In the genomic region with DNA sequence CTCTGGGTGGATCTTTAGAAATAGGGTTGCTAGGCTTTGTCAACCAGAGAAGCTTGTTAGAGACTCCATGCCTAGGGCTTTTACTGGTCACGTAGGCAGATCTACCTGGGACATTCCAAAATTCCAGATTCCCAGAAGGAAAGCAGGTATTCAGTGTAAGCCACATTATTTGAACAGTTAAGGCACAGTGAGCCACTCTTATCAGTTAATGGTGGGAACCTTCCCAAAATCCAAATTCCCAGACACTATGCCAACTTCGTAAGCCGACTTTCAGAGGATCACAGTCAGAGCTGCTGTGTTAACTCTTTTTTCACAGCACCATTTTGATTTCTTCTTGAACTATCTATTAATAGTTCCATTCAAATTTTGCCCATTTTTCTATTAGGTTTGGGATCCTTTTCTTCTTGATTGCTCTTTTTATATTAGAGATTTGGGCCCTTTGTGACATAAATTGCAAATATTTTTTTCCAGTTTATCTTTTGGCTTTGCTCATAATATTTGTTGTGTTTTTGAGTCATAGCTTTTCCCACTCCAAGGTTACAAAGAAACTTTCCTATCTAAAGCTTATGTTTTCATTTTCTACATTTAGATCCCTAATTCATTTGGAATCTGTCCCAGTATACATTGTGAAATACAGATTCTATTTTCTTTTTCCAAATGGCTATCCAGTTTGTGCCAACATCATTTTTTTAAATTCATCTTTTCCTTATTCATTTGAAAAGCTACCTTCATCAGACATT, we compare ENCODE assay signal across 17 cellular contexts.
A peak's percentile ranks its signal among the peaks of the same experiment; 100 is the strongest.
DNase-seq lines count a peak whose midpoint lies in the region; FAIRE-seq and TF ChIP-seq lines count a peak whose summit lies in the region.
"Had no signal": no experiment of that assay in that cellular context is flagged by ENCODE, and none has a peak within 500 bp of the region (broad histone marks: within the 10 kb centered on the region; RNA-seq: fewer than 3 reads in every experiment).

No MANE protein-coding gene starts in this region.

- H3K27ac ChIP-seq in astrocyte (ENCODE audit: low read depth, low read length): peak overlapping the region; percentile 60
- H3K27ac ChIP-seq: HL-60 had no signal

- H3K9ac ChIP-seq in astrocyte (ENCODE audit: low read length): peak overlapping the region; percentile 33
- H3K9ac ChIP-seq in skeletal muscle satellite cell (ENCODE audit: low read depth, low read length): peak overlapping the region; percentile 10

- no peaks in the 10 kb centered on the region for H4K20me1 ChIP-seq in astrocyte (ENCODE audit: insufficient read depth, low read length)

- H3K79me2 ChIP-seq in astrocyte (ENCODE audit: insufficient read depth, low read length): peaks cover 1% of the 10 kb centered on the region

- TF ChIP-seq CTCF in astrocyte (IDR thresholded peaks at IDR 0.05; ENCODE audit: insufficient read depth, low read depth, low read length) (no peak), fibroblast of the aortic adventitia (IDR thresholded peaks at IDR 0.05; ENCODE audit: insufficient read depth, low read length) (no peak), GM13977 (IDR thresholded peaks at IDR 0.05; ENCODE audit: extremely low read depth, insufficient read depth, missing control alignments) (no peak)

- no peak overlapping the region for H3K27ac Mint-ChIP-seq in astrocyte (ENCODE audit: unreplicated experiment)
- H3K27ac Mint-ChIP-seq: CD4-positive, alpha-beta T cell had no signal

- peaks cover 2% of the 10 kb centered on the region for H3K4me1 Mint-ChIP-seq in astrocyte (ENCODE audit: low read depth, unreplicated experiment)

- H3K36me3 ChIP-seq in astrocyte (ENCODE audit: insufficient read depth, low read length) (peaks cover 7% of the 10 kb centered on the region), skeletal muscle satellite cell (ENCODE audit: insufficient read depth, low read length) (peaks cover 23% of the 10 kb centered on the region)

- in situ Hi-C loops in GM13977 (cut with MboI; ENCODE audit: low pct_unique_long_range_greater_than_20kb, low sequenced_read_pairs, unreplicated experiment): no loop called here

- H3K4me3 Mint-ChIP-seq in astrocyte (ENCODE audit: unreplicated experiment): no peak overlapping the region
- H3K4me3 Mint-ChIP-seq: CD4-positive, alpha-beta T cell had no signal

- H3K27me3 ChIP-seq in astrocyte (ENCODE audit: insufficient read depth, low read length): no peaks in the 10 kb centered on the region
- no peaks in the 10 kb centered on the region for H3K27me3 ChIP-seq in skeletal muscle satellite cell (ENCODE audit: control insufficient read depth, insufficient read depth, low read length)

- no peaks in the 10 kb centered on the region for H3K27me3 Mint-ChIP-seq in astrocyte (ENCODE audit: low read depth, unreplicated experiment)
- H3K27me3 Mint-ChIP-seq: CD4-positive, alpha-beta T cell had no signal

- H3K4me3 ChIP-seq in astrocyte (ENCODE audit: insufficient read depth, low read depth, low read length) (no peak overlapping the region), fibroblast of the aortic adventitia (ENCODE audit: low read depth, low read length) (no peak overlapping the region), skeletal muscle satellite cell (ENCODE audit: low read length) (no peak overlapping the region)

- H3K36me3 Mint-ChIP-seq in astrocyte (ENCODE audit: low read depth, unreplicated experiment): peaks cover 7% of the 10 kb centered on the region

- H3K4me2 ChIP-seq in astrocyte (ENCODE audit: low read length): peak overlapping the region; percentile 48
- H3K4me2 ChIP-seq in skeletal muscle satellite cell (ENCODE audit: low read length): peak overlapping the region; percentile 30

- peak; percentile 71 for DNase-seq in HCEC 1CT
- DNase-seq in astrocyte (ENCODE audit: low read depth): peak; percentile 65
- DNase-seq in fibroblast of the aortic adventitia (ENCODE audit: low read depth): peak; percentile 95
- no peak for DNase-seq in amygdala (lab: John Stamatoyannopoulos, UW)
- no peak for DNase-seq in NCI-H446 treated with DMSO at 0.1 percent for 48 hours (lab: John Stamatoyannopoulos, UW)
- DNase-seq in GM13977 (ENCODE audit: low spot score): no peak
- DNase-seq: activated gamma-delta T cell treated with Interleukin-2 at 50 U/mL for 16 hours; CD4-positive, alpha-beta T cell; kidney; NCI-H2081 treated with DMSO at 0.1 percent for 48 hours; SHP77; stimulated activated naive CD4-positive, alpha-beta T cell had no signal

- peaks cover 41% of the 10 kb centered on the region for H3K4me1 ChIP-seq in astrocyte (ENCODE audit: insufficient read depth, low read length)
- peaks cover 60% of the 10 kb centered on the region for H3K4me1 ChIP-seq in skeletal muscle satellite cell (ENCODE audit: control insufficient read depth, insufficient read depth, low read length)

- no peaks in the 10 kb centered on the region for H3K9me3 ChIP-seq in astrocyte (ENCODE audit: insufficient read depth, low read depth, low read length)
- no peaks in the 10 kb centered on the region for H3K9me3 ChIP-seq in skeletal muscle satellite cell (replicated peaks; ENCODE audit: low read length)

- FAIRE-seq in astrocyte (lab: Jason Lieb, UNC): no peak
- FAIRE-seq: frontal cortex, G401.6, kidney, TTC549 had no signal

- H3K9me3 Mint-ChIP-seq in astrocyte (ENCODE audit: unreplicated experiment): no peaks in the 10 kb centered on the region
- H3K9me3 Mint-ChIP-seq: CD4-positive, alpha-beta T cell had no signal

- no peak overlapping the region for H2AFZ ChIP-seq in astrocyte (ENCODE audit: low read depth, low read length)

Comparison
In these comparisons a context has a peak if more than half of its experiments do, and no peak if none do; other contexts are left out.
1. DNase-seq: peak in HCEC 1CT (single experiment), astrocyte (single experiment) and fibroblast of the aortic adventitia (single experiment); none in amygdala (0 of 56), NCI-H446 treated with DMSO at 0.1 percent for 48 hours (single experiment) and GM13977 (single experiment).